ENCODE assay signal across 9 cellular contexts in the genomic region with DNA sequence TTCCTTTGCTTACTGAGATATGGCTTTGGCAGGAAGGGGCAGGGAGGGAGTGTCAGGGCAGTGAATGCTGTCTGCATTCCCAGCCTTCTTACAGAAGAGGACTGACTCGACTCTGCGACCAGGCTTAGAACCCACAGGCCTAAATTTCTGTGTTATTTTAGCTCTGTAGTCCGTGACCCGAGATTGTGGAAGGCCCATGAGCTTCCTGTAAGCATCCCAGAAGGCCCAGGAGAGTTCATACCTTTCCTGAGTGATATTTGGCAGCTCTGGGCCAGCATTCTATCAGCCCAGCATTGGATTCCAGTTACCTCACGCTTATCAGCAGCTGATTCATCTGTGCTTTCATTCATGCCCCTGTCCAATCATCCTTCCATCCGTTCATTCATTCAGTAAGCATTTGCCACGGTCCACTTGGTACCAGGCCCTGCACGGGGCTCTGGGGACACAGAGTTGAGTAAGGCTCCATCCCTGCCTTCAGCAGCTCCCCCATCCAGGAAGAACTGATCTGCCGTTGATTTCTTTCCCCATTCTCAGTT. TPM values are rescaled to one million over a fixed set of nuclear protein-coding genes. Genes with fewer than 3 reads are reported as not detected.
A peak's percentile ranks its signal among the peaks of the same experiment; 100 is the strongest.
DNase-seq lines count a peak whose midpoint lies in the region; ATAC-seq, FAIRE-seq and TF ChIP-seq lines count a peak whose summit lies in the region.
"Had no signal": no experiment of that assay in that cellular context is flagged by ENCODE, and none has a peak within 500 bp of the region (broad histone marks: within the 10 kb centered on the region; RNA-seq: fewer than 3 reads in every experiment).

No MANE protein-coding gene starts in this region.

- no peaks in the 10 kb centered on the region for H3K9me3 ChIP-seq in naive thymus-derived CD4-positive, alpha-beta T cell (ENCODE audit: control insufficient read depth in 2 of 3, low read length in 3 of 3)

- no peaks in the 10 kb centered on the region for H3K27me3 ChIP-seq in naive thymus-derived CD4-positive, alpha-beta T cell (ENCODE audit: control insufficient read depth in 2 of 2, insufficient read depth in 2 of 2, low read length in 2 of 2)

- H3K27ac Mint-ChIP-seq in naive thymus-derived CD4-positive, alpha-beta T cell = peak overlapping the region in 6 of 9 donors; percentile 28 to 81 (median 62)

- H3K4me3 Mint-ChIP-seq in naive thymus-derived CD4-positive, alpha-beta T cell = no peak overlapping the region

- intact Hi-C loops in naive thymus-derived CD4-positive, alpha-beta T cell (cut with micrococcal nuclease) = no loop called here

- H3K27ac ChIP-seq in naive thymus-derived CD4-positive, alpha-beta T cell (ENCODE audit: low read depth, low read length) = no peak overlapping the region

- no peak for TF ChIP-seq CTCF in AG04449 (IDR thresholded peaks at IDR 0.05; ENCODE audit: insufficient read depth, low read length, missing control alignments)

- H3K4me1 Mint-ChIP-seq in naive thymus-derived CD4-positive, alpha-beta T cell = peaks cover 0 to 13% (median 6%) of the 10 kb centered on the region in 7 donors

- no peaks in the 10 kb centered on the region for H3K27me3 Mint-ChIP-seq in naive thymus-derived CD4-positive, alpha-beta T cell

- H3K36me3 Mint-ChIP-seq in naive thymus-derived CD4-positive, alpha-beta T cell = peaks cover 0 to 24% (median 11%) of the 10 kb centered on the region in 5 donors

- H3K36me3 ChIP-seq in naive thymus-derived CD4-positive, alpha-beta T cell (ENCODE audit: control insufficient read depth in 2 of 3, insufficient read depth in 3 of 3, low read length in 3 of 3) = peaks cover 0 to 47% (median 14%) of the 10 kb centered on the region in 3 experiments

- no peaks in the 10 kb centered on the region for H3K9me3 Mint-ChIP-seq in naive thymus-derived CD4-positive, alpha-beta T cell

- CTCF ChIA-PET in AG04449 (lab: Yijun Ruan, JAX) = interaction anchor here (0.8 to 22.5 kb wide), 28 partner anchors 11 to 221 kb away, joined by 3 to 595 read pairs (median 11); a partner anchor contains a TSS
- CTCF ChIA-PET in naive thymus-derived CD4-positive, alpha-beta T cell (lab: Charles Lee) = interaction anchor here (0.8 to 12.5 kb wide), 6 partner anchors 11 to 220 kb away, joined by 4 to 178 read pairs (median 17); a partner anchor contains a TSS

- POLR2A ChIA-PET in AG04449 (lab: Yijun Ruan, JAX) = interaction anchor here (0.7 to 8.3 kb wide), 11 partner anchors 9 to 216 kb away, joined by 3 to 149 read pairs (median 4); a partner anchor contains a TSS
- POLR2A ChIA-PET in naive thymus-derived CD4-positive, alpha-beta T cell (lab: Charles Lee) = interaction anchor here (0.7 to 2.8 kb wide), 3 partner anchors 160 to 219 kb away, joined by 3 to 16 read pairs (median 3); a partner anchor contains a TSS

- peak; percentile 28 for FAIRE-seq in HTR-8/SVneo (lab: Jason Lieb, UNC)

- H3K4me1 ChIP-seq in naive thymus-derived CD4-positive, alpha-beta T cell (ENCODE audit: control insufficient read depth in 2 of 2, insufficient read depth in 2 of 2, low read length in 2 of 2) = no peaks in the 10 kb centered on the region

- peak; percentile 81 for DNase-seq in AG04449 (ENCODE audit: low read depth, low spot score)
- DNase-seq in HTR-8/SVneo (ENCODE audit: insufficient read length, low spot score) = peak; percentile 41
- peak; percentile 73 for DNase-seq in dermis blood vessel endothelial cell
- no peak for DNase-seq in naive thymus-derived CD4-positive, alpha-beta T cell
- DNase-seq in Kasumi-1 (lab: John Stamatoyannopoulos, UW) = no peak
- DNase-seq in NCI-H2227 treated with DMSO at 0.1 percent for 48 hours (lab: John Stamatoyannopoulos, UW) = no peak
- no peak for DNase-seq in occipital lobe (lab: John Stamatoyannopoulos, UW)
- DNase-seq: DND-41 had no signal

- no peak for ATAC-seq in naive thymus-derived CD4-positive, alpha-beta T cell
- no peak for ATAC-seq in HG03139 (IDR thresholded peaks at IDR 0.05; ENCODE audit: unreplicated experiment)

- no peak overlapping the region for H3K4me3 ChIP-seq in AG04449 (ENCODE audit: low read depth, low read length)
- no peak overlapping the region for H3K4me3 ChIP-seq in naive thymus-derived CD4-positive, alpha-beta T cell (ENCODE audit: low read length)

RNA-seq across cellular contexts. Expression of a gene that starts 28.2 kb away (rescaled TPM):
- total RNA-seq in dermis blood vessel endothelial cell = 28.4 and 31.4 TPM in 2 replicates
- 10 to 100 TPM in 3 of 5 experiments, 1 to 10 TPM in 2; 9.6 to 40.0 (median 12.9) TPM for total RNA-seq in naive thymus-derived CD4-positive, alpha-beta T cell
- polyA plus RNA-seq in naive thymus-derived CD4-positive, alpha-beta T cell = 10 to 100 TPM; 29.7 to 37.1 TPM
- 29.8 TPM for total RNA-seq in occipital lobe

RNA-seq across cellular contexts. Expression of a gene that starts 52.5 kb away (rescaled TPM):
- total RNA-seq in dermis blood vessel endothelial cell = 213 and 253 TPM in 2 replicates
- 100 to 1,000 TPM in 4 of 5 experiments, 10 to 100 TPM in 1; 61.8 to 170 (median 119) TPM for total RNA-seq in naive thymus-derived CD4-positive, alpha-beta T cell
- 100 to 1,000 TPM; 415 to 455 TPM for polyA plus RNA-seq in naive thymus-derived CD4-positive, alpha-beta T cell
- total RNA-seq in occipital lobe = 43.5 TPM

Comparison
In these comparisons a context has a peak if more than half of its experiments do, and no peak if none do; other contexts are left out.
1. DNase-seq: peak in AG04449 (single experiment), HTR-8/SVneo (single experiment) and dermis blood vessel endothelial cell (single experiment); none in naive thymus-derived CD4-positive, alpha-beta T cell (0 of 9), Kasumi-1 (0 of 2), NCI-H2227 treated with DMSO at 0.1 percent for 48 hours (single experiment) and occipital lobe (single experiment).